11 cellular contexts compared by ENCODE assay signal in the genomic region with DNA sequence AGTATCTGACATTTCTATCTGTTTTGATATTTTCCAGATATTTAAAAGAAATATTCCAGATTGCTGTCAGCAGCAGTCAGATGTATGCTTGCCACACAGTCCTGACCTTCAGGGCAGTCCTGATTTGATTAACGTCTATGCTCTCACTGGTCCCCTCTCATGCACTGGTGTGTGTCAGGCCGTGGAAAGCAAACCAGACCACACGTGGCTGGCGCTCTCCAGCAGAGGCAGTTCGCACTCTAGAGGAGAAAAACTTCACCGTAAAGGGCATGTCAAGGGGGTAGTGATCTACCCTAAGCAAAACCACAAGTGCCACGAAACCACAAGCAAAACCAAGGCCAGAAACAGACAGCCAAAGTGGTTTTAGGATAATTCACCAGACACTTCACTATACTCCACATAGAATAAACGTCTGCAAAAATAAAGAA. TPM values are rescaled to one million over a fixed set of nuclear protein-coding genes. Genes with fewer than 3 reads are reported as not detected.
DNase-seq lines count a peak whose midpoint lies in the region; ATAC-seq, FAIRE-seq and TF ChIP-seq lines count a peak whose summit lies in the region.
"Had no signal": no experiment of that assay in that cellular context is flagged by ENCODE, and none has a peak within 500 bp of the region (broad histone marks: within the 10 kb centered on the region; RNA-seq: fewer than 3 reads in every experiment).

No MANE protein-coding gene starts in this region.

- H3K36me3 Mint-ChIP-seq in activated naive CD8-positive, alpha-beta T cell treated with anti-CD3 and anti-CD28 coated beads, Interleukin-2, amount 10 ng/mL, durations not matched to agents 7 days and 5 days, result peaks cover 52% of the 10 kb centered on the region
- peaks cover 76% of the 10 kb centered on the region for H3K36me3 Mint-ChIP-seq in activated T-helper 1 cell treated with anti-CD3 and anti-CD28 coated beads, Interleukin-12 subunit alpha, Interleukin-12 subunit beta, Interleukin-2, Interleukin-4 antibody, amounts not matched to agents 30 ng/mL and 10 ng/mL and 1 ng/mL, durations not matched to agents 14 hours and 24 hours and 36 hours (ENCODE audit: low read depth)

- POLR2A ChIA-PET in activated naive CD8-positive, alpha-beta T cell treated with anti-CD3 and anti-CD28 coated beads, Interleukin-2, amount 10 ng/mL, durations not matched to agents 7 days and 5 days (lab: Charles Lee), result no interaction called here

- no peaks in the 10 kb centered on the region for H3K27me3 ChIP-seq in BE2C
- no peaks in the 10 kb centered on the region for H3K27me3 ChIP-seq in pancreas

- H3K27ac ChIP-seq in pancreas (no peak overlapping the region), coronary artery (no peak overlapping the region)

- H3K4me1 ChIP-seq in BE2C (peaks cover 6% of the 10 kb centered on the region), pancreas (no peaks in the 10 kb centered on the region)

- no peaks in the 10 kb centered on the region for H3K27me3 Mint-ChIP-seq in activated naive CD8-positive, alpha-beta T cell treated with anti-CD3 and anti-CD28 coated beads, Interleukin-2, amount 10 ng/mL, durations not matched to agents 7 days and 5 days
- no peaks in the 10 kb centered on the region for H3K27me3 Mint-ChIP-seq in activated T-helper 1 cell treated with anti-CD3 and anti-CD28 coated beads, Interleukin-12 subunit alpha, Interleukin-12 subunit beta, Interleukin-2, Interleukin-4 antibody, amounts not matched to agents 30 ng/mL and 10 ng/mL and 1 ng/mL, durations not matched to agents 14 hours and 24 hours and 36 hours (ENCODE audit: insufficient read depth)

- H3K9me3 Mint-ChIP-seq in activated naive CD8-positive, alpha-beta T cell treated with anti-CD3 and anti-CD28 coated beads, Interleukin-2, amount 10 ng/mL, durations not matched to agents 7 days and 5 days, result no peaks in the 10 kb centered on the region
- H3K9me3 Mint-ChIP-seq in activated T-helper 1 cell treated with anti-CD3 and anti-CD28 coated beads, Interleukin-12 subunit alpha, Interleukin-12 subunit beta, Interleukin-2, Interleukin-4 antibody, amounts not matched to agents 30 ng/mL and 10 ng/mL and 1 ng/mL, durations not matched to agents 14 hours and 24 hours and 36 hours, result no peaks in the 10 kb centered on the region
- H3K9me3 Mint-ChIP-seq: endodermal cell had no signal

- peaks cover 39% of the 10 kb centered on the region for H3K4me1 Mint-ChIP-seq in activated naive CD8-positive, alpha-beta T cell treated with anti-CD3 and anti-CD28 coated beads, Interleukin-2, amount 10 ng/mL, durations not matched to agents 7 days and 5 days
- peaks cover 52% of the 10 kb centered on the region for H3K4me1 Mint-ChIP-seq in activated T-helper 1 cell treated with anti-CD3 and anti-CD28 coated beads, Interleukin-12 subunit alpha, Interleukin-12 subunit beta, Interleukin-2, Interleukin-4 antibody, amounts not matched to agents 30 ng/mL and 10 ng/mL and 1 ng/mL, durations not matched to agents 14 hours and 24 hours and 36 hours (ENCODE audit: low read depth)
- H3K4me1 Mint-ChIP-seq: endodermal cell had no signal

- no peak overlapping the region for H3K4me3 ChIP-seq in BE2C (ENCODE audit: low read depth, low read length)
- H3K4me3 ChIP-seq in pancreas, result no peak overlapping the region
- H3K4me3 ChIP-seq in coronary artery, result no peak overlapping the region

- peak overlapping the region; percentile 47 for H3K4me3 Mint-ChIP-seq in activated naive CD8-positive, alpha-beta T cell treated with anti-CD3 and anti-CD28 coated beads, Interleukin-2, amount 10 ng/mL, durations not matched to agents 7 days and 5 days
- H3K4me3 Mint-ChIP-seq in activated T-helper 1 cell treated with anti-CD3 and anti-CD28 coated beads, Interleukin-12 subunit alpha, Interleukin-12 subunit beta, Interleukin-2, Interleukin-4 antibody, amounts not matched to agents 30 ng/mL and 10 ng/mL and 1 ng/mL, durations not matched to agents 14 hours and 24 hours and 36 hours, result no peak overlapping the region
- H3K4me3 Mint-ChIP-seq: endodermal cell had no signal

- H3K27ac Mint-ChIP-seq in activated naive CD8-positive, alpha-beta T cell treated with anti-CD3 and anti-CD28 coated beads, Interleukin-2, amount 10 ng/mL, durations not matched to agents 7 days and 5 days, result peak overlapping the region; percentile 7
- H3K27ac Mint-ChIP-seq in activated T-helper 1 cell treated with anti-CD3 and anti-CD28 coated beads, Interleukin-12 subunit alpha, Interleukin-12 subunit beta, Interleukin-2, Interleukin-4 antibody, amounts not matched to agents 30 ng/mL and 10 ng/mL and 1 ng/mL, durations not matched to agents 14 hours and 24 hours and 36 hours, result no peak overlapping the region
- H3K27ac Mint-ChIP-seq: endodermal cell had no signal

- DNase-seq in BE2C, result peak; percentile 82
- peak; percentile 45 for DNase-seq in HK-2 (ENCODE audit: unreplicated experiment)
- DNase-seq in activated naive CD8-positive, alpha-beta T cell treated with anti-CD3 and anti-CD28 coated beads, Interleukin-2, amount 10 ng/mL, durations not matched to agents 7 days and 5 days, result no peak
- no peak for DNase-seq in pancreas
- DNase-seq in NCI-H1105 (lab: John Stamatoyannopoulos, UW), result no peak
- DNase-seq in activated T-helper 1 cell treated with anti-CD3 and anti-CD28 coated beads, Interleukin-12 subunit alpha, Interleukin-12 subunit beta, Interleukin-2, Interleukin-4 antibody, amounts not matched to agents 30 ng/mL and 10 ng/mL and 1 ng/mL, durations not matched to agents 14 hours and 24 hours and 36 hours (ENCODE audit: low spot score), result no peak
- DNase-seq in coronary artery (ENCODE audit: low spot score), result no peak
- DNase-seq: DMS53, endodermal cell had no signal

- H3K9me3 ChIP-seq in BE2C, result no peaks in the 10 kb centered on the region
- H3K9me3 ChIP-seq in pancreas, result no peaks in the 10 kb centered on the region

- intact Hi-C loops in pancreas (cut with DNase I), result no loop called here
- intact Hi-C loops in activated T-helper 1 cell treated with anti-CD3 and anti-CD28 coated beads, Interleukin-12 subunit alpha, Interleukin-12 subunit beta, Interleukin-2, Interleukin-4 antibody, amounts not matched to agents 30 ng/mL and 10 ng/mL and 1 ng/mL, durations not matched to agents 14 hours and 24 hours and 36 hours (cut with micrococcal nuclease), result no loop called here

- 74 to 75% methylated on average over 8 of the region's 8 CpGs for WGBS in pancreas, 2 donors

- ATAC-seq in GM18511 (IDR thresholded peaks at IDR 0.05; ENCODE audit: unreplicated experiment) (peak; percentile 80), pancreas (no peak)
- ATAC-seq in activated naive CD8-positive, alpha-beta T cell treated with anti-CD3 and anti-CD28 coated beads, Interleukin-2, amount 10 ng/mL, durations not matched to agents 7 days and 5 days (ENCODE audit: low read depth), result peak; percentile 62

- TF ChIP-seq CTCF in BE2C (IDR thresholded peaks at IDR 0.05; ENCODE audit: low read depth, low read length) (peak; percentile 17; the same call in 1 of the 2 replicates), pancreas (IDR thresholded peaks at IDR 0.05) (no peak), coronary artery (IDR thresholded peaks at IDR 0.05) (no peak)

- FAIRE-seq in pancreas (lab: Jason Lieb, UNC), result no peak
- FAIRE-seq: H54 had no signal

- H3K36me3 ChIP-seq in BE2C, result no peaks in the 10 kb centered on the region
- H3K36me3 ChIP-seq in pancreas, result peaks cover 0 to 24% (median 0%) of the 10 kb centered on the region in 3 donors

RNA-seq across cellular contexts. Expression of a gene that starts 26.5 kb away (rescaled TPM):
- polyA plus RNA-seq in BE2C (2012; ENCODE audit: insufficient read depth, insufficient read length, low read depth), result 2.9 TPM
- total RNA-seq in activated naive CD8-positive, alpha-beta T cell treated with anti-CD3 and anti-CD28 coated beads, Interleukin-2, amount 10 ng/mL, durations not matched to agents 7 days and 5 days, result 100 to 1,000 TPM; 125 to 126 TPM
- 10 to 100 TPM; 10.8 to 34.8 (median 21.3) TPM for total RNA-seq in pancreas
- 10 to 100 TPM; 26.9 to 30.8 TPM for polyA plus RNA-seq in pancreas
- total RNA-seq in activated T-helper 1 cell treated with anti-CD3 and anti-CD28 coated beads, Interleukin-12 subunit alpha, Interleukin-12 subunit beta, Interleukin-2, Interleukin-4 antibody, amounts not matched to agents 30 ng/mL and 10 ng/mL and 1 ng/mL, durations not matched to agents 14 hours and 24 hours and 36 hours, result 62.0 and 63.7 TPM in 2 replicates

Comparison
In these comparisons a context has a peak if more than half of its experiments do, and no peak if none do; other contexts are left out.
1. DNase-seq: peak in BE2C (single experiment) and HK-2 (single experiment); none in activated naive CD8-positive, alpha-beta T cell treated with anti-CD3 and anti-CD28 coated beads, Interleukin-2, amount 10 ng/mL, durations not matched to agents 7 days and 5 days (single experiment), pancreas (0 of 6), NCI-H1105 (single experiment), activated T-helper 1 cell treated with anti-CD3 and anti-CD28 coated beads, Interleukin-12 subunit alpha, Interleukin-12 subunit beta, Interleukin-2, Interleukin-4 antibody, amounts not matched to agents 30 ng/mL and 10 ng/mL and 1 ng/mL, durations not matched to agents 14 hours and 24 hours and 36 hours (single experiment) and coronary artery (single experiment).
2. ATAC-seq: peak in GM18511 (single experiment) and activated naive CD8-positive, alpha-beta T cell treated with anti-CD3 and anti-CD28 coated beads, Interleukin-2, amount 10 ng/mL, durations not matched to agents 7 days and 5 days (single experiment); none in pancreas (0 of 4).